In genomic region chr2:38113036-38113435, GRCh38 we compare ENCODE assay signal across 19 cellular contexts. TPM values are rescaled to one million over a fixed set of nuclear protein-coding genes. Genes with fewer than 3 reads are reported as not detected.
DNase-seq lines count a peak whose midpoint lies in the region; ATAC-seq, FAIRE-seq and TF ChIP-seq lines count a peak whose summit lies in the region.
"Had no signal": no experiment of that assay in that cellular context is flagged by ENCODE, and none has a peak within 500 bp of the region (broad histone marks: within the 10 kb centered on the region; RNA-seq: fewer than 3 reads in every experiment).

No MANE protein-coding gene starts in this region.

- H3K9me3 Mint-ChIP-seq in mesothelial cell of epicardium, result peaks cover 13% of the 10 kb centered on the region

- H3K9me3 ChIP-seq in adrenal gland (replicated peaks in 1 of 3), result no peaks in the 10 kb centered on the region
- H3K9me3 ChIP-seq: Peyer's patch had no signal

- H3K27ac ChIP-seq in HL-60 (replicated peaks) (peak overlapping the region; percentile 60), adrenal gland (peak overlapping the region in 3 of 5 donors; percentile 7 to 79 (median 76))
- H3K27ac ChIP-seq: BLaER1 treated with 17β-estradiol and CSF1 and Interleukin-3, amounts not matched to agents 10 nM and 100 nM; Peyer's patch had no signal

- intact Hi-C loops in adrenal gland (cut with DNase I), result loop anchor here in 1 of 2 donors (10.0 kb wide), 1 partner anchor 152 kb away; no protein-coding TSS in a partner anchor

- DNase-seq in CD1c-positive myeloid dendritic cell (ENCODE audit: extremely low spot score), result peak; percentile 71
- peak in 1 of 2 experiments; percentile 68 for DNase-seq in HL-60 (ENCODE audit: low read depth in 1 of 2, low spot score in 1 of 2)
- DNase-seq in adrenal gland, result peak in 1 of 7 donors; percentile 41
- DNase-seq in mesothelial cell of epicardium (ENCODE audit: low spot score in 2 of 2, unreplicated experiment in 2 of 2), result no peak
- no peak for DNase-seq in RCC 7860 (ENCODE audit: low spot score)
- DNase-seq: CD8-positive, alpha-beta memory T cell; GF-D8; Karpas-422; NCI-H1092 treated with DMSO at 0.1 percent for 48 hours; NCI-H1436 treated with DMSO at 0.1 percent for 48 hours; NCI-H1930; NCI-H2227 treated with DMSO at 0.1 percent for 48 hours; NCI-H510A treated with DMSO at 0.1 percent for 48 hours; NCI-H748 treated with DMSO at 0.1 percent for 48 hours; Peyer's patch; SW 1271 had no signal

- no peak for TF ChIP-seq CTCF in HL-60 (IDR thresholded peaks at IDR 0.05; ENCODE audit: insufficient read depth, low read length)
- TF ChIP-seq CTCF in adrenal gland (IDR thresholded peaks at IDR 0.05), result no peak
- no peak for TF ChIP-seq CTCF in mesothelial cell of epicardium (IDR thresholded peaks at IDR 0.05; ENCODE audit: unreplicated experiment)

- peaks cover 63% of the 10 kb centered on the region for H3K4me1 Mint-ChIP-seq in mesothelial cell of epicardium
- H3K4me1 Mint-ChIP-seq: CD8-positive, alpha-beta memory T cell had no signal

- H3K4me3 ChIP-seq in HL-60 (replicated peaks; ENCODE audit: insufficient read depth, low read length) (no peak overlapping the region), adrenal gland (no peak overlapping the region)
- H3K4me3 ChIP-seq: BLaER1 treated with 17β-estradiol and CSF1 and Interleukin-3, amounts not matched to agents 10 nM and 100 nM; Peyer's patch had no signal

- ATAC-seq in GM18520 (IDR thresholded peaks at IDR 0.05; ENCODE audit: unreplicated experiment) (no peak), HG03039 (IDR thresholded peaks at IDR 0.05; ENCODE audit: unreplicated experiment) (no peak)

- no peaks in the 10 kb centered on the region for H3K36me3 ChIP-seq in adrenal gland (replicated peaks in 1 of 2)
- H3K36me3 ChIP-seq: BLaER1 treated with 17β-estradiol and CSF1 and Interleukin-3, amounts not matched to agents 10 nM and 100 nM; Peyer's patch had no signal

- H3K36me3 Mint-ChIP-seq in mesothelial cell of epicardium, result peaks cover 6% of the 10 kb centered on the region

- FAIRE-seq in RCC 7860 (lab: Jason Lieb, UNC), result no peak

- no peaks in the 10 kb centered on the region for H3K27me3 Mint-ChIP-seq in mesothelial cell of epicardium (ENCODE audit: low read depth)

- peak overlapping the region; percentile 92 for H3K27ac Mint-ChIP-seq in mesothelial cell of epicardium
- H3K27ac Mint-ChIP-seq: CD8-positive, alpha-beta memory T cell had no signal

- WGBS in adrenal gland, 4 donors, result 61 to 74% (median 69%) methylated on average over 2 of the region's 2 CpGs

- no peak for TF ChIP-seq POLR2A in adrenal gland (IDR thresholded peaks at IDR 0.05)

- H3K4me1 ChIP-seq in adrenal gland (replicated peaks in 1 of 2), result peaks cover 19 to 30% of the 10 kb centered on the region in 2 donors
- H3K4me1 ChIP-seq: Peyer's patch had no signal

- no peak overlapping the region for H3K4me3 Mint-ChIP-seq in mesothelial cell of epicardium
- H3K4me3 Mint-ChIP-seq: CD8-positive, alpha-beta memory T cell had no signal

- H3K27me3 ChIP-seq in HL-60 (ENCODE audit: insufficient read depth, poor library complexity, severe bottlenecking) (no peaks in the 10 kb centered on the region), adrenal gland (no peaks in the 10 kb centered on the region)
- H3K27me3 ChIP-seq: BLaER1 treated with 17β-estradiol and CSF1 and Interleukin-3, amounts not matched to agents 10 nM and 100 nM; Peyer's patch had no signal

RNA-seq across cellular contexts. Expression of gene CYP1B1, which starts 37.1 kb away (rescaled TPM):
- total RNA-seq in adrenal gland (100 to 1,000 TPM in 2 of 8 donors, 10 to 100 TPM in 6; 22.4 to 118 (median 46.0) TPM), mesothelial cell of epicardium (50.4 to 55.6 TPM (median 54.5 TPM) in 3 replicates)
- polyA plus RNA-seq in adrenal gland, result 10 to 100 TPM in 2 of 3 donors, 1 to 10 TPM in 1; 9.7 to 16.7 (median 13.7) TPM
- polyA plus RNA-seq: CD8-positive, alpha-beta memory T cell had no signal
